In genomic region chr2:70984576-70985282, GRCh38 we compare ENCODE assay signal across 8 cellular contexts. TPM values are rescaled to one million over a fixed set of nuclear protein-coding genes. Genes with fewer than 3 reads are reported as not detected.
DNase-seq lines count a peak whose midpoint lies in the region; ATAC-seq and TF ChIP-seq lines count a peak whose summit lies in the region.

No MANE protein-coding gene starts in this region.

- H3K27me3 ChIP-seq in aorta (ENCODE audit: control insufficient read depth in 1 of 2, insufficient read depth in 2 of 2, low read length in 1 of 2): no peaks in the 10 kb centered on the region

- TF ChIP-seq CTCF in GM12874 (IDR thresholded peaks at IDR 0.05; ENCODE audit: insufficient read depth, low read depth, low read length) (peak; percentile 96), fibroblast of villous mesenchyme (IDR thresholded peaks at IDR 0.05; ENCODE audit: insufficient read depth, low read depth, low read length) (peak; percentile 77), progenitor cell of endocrine pancreas (IDR thresholded peaks at IDR 0.05; ENCODE audit: unreplicated experiment) (peak; percentile 87)

- POLR2A ChIA-PET in HEK293T (lab: Yijun Ruan, JAX): interaction anchor here (1.7 kb wide), 1 partner anchor 16 kb away, joined by 7 read pairs; no protein-coding TSS in a partner anchor

- no peak overlapping the region for H3K4me3 ChIP-seq in fibroblast of villous mesenchyme (ENCODE audit: low read depth, low read length)
- H3K4me3 ChIP-seq in aorta (ENCODE audit: low read length in 2 of 2): no peak overlapping the region

- H3K4me3 Mint-ChIP-seq in activated T-cell treated with anti-CD3 and anti-CD28 coated beads, Interleukin-2, amount 50 U/mL, for 24 hours: peak overlapping the region; percentile 11
- no peak overlapping the region for H3K4me3 Mint-ChIP-seq in progenitor cell of endocrine pancreas (ENCODE audit: low read depth)

- 42 to 44% methylated on average over 32 of the region's 32 CpGs for WGBS in aorta, 2 donors

- DNase-seq in HEK293T (ENCODE audit: extremely low spot score): peak; percentile 55
- peak; percentile 11 for DNase-seq in NCI-H526 treated with DMSO at 0.1 percent for 48 hours (lab: John Stamatoyannopoulos, UW)
- peak; percentile 89 for DNase-seq in activated T-cell treated with anti-CD3 and anti-CD28 coated beads, Interleukin-2, amount 50 U/mL, for 24 hours
- DNase-seq in fibroblast of villous mesenchyme (ENCODE audit: low read depth): peak; percentile 46
- DNase-seq in progenitor cell of endocrine pancreas (ENCODE audit: low spot score, unreplicated experiment): peak; percentile 61
- peak; percentile 78 to 91 for DNase-seq in aorta
- DNase-seq in putamen (ENCODE audit: low spot score): no peak

- H3K4me1 Mint-ChIP-seq in activated T-cell treated with anti-CD3 and anti-CD28 coated beads, Interleukin-2, amount 50 U/mL, for 24 hours (ENCODE audit: low read depth): peaks cover 18% of the 10 kb centered on the region
- no peaks in the 10 kb centered on the region for H3K4me1 Mint-ChIP-seq in progenitor cell of endocrine pancreas (ENCODE audit: low read depth)

- H3K9me3 ChIP-seq in aorta (ENCODE audit: control insufficient read depth, low read length): no peaks in the 10 kb centered on the region

- H3K4me1 ChIP-seq in aorta (ENCODE audit: control insufficient read depth in 1 of 2, insufficient read depth in 2 of 2, low read length in 2 of 2): no peaks in the 10 kb centered on the region

- H3K36me3 ChIP-seq in aorta (ENCODE audit: control insufficient read depth in 1 of 2, insufficient read depth in 2 of 2, low read length in 1 of 2): peaks cover 0 to 5% of the 10 kb centered on the region in 2 donors

- ATAC-seq in aorta (ENCODE audit: low FRiP score): peak; percentile 60

- CTCF ChIA-PET in HEK293T (lab: Yijun Ruan, JAX): interaction anchor here (0.6 to 1.3 kb wide), 5 partner anchors 8 to 1015 kb away, joined by 3 to 7 read pairs (median 4); no protein-coding TSS in a partner anchor

- intact Hi-C loops in aorta (cut with DNase I): no loop called here

- peak overlapping the region; percentile 38 for H3K27ac Mint-ChIP-seq in activated T-cell treated with anti-CD3 and anti-CD28 coated beads, Interleukin-2, amount 50 U/mL, for 24 hours
- no peak overlapping the region for H3K27ac Mint-ChIP-seq in progenitor cell of endocrine pancreas

- peaks cover 64% of the 10 kb centered on the region for H3K36me3 Mint-ChIP-seq in activated T-cell treated with anti-CD3 and anti-CD28 coated beads, Interleukin-2, amount 50 U/mL, for 24 hours (ENCODE audit: low read depth)
- peaks cover 14% of the 10 kb centered on the region for H3K36me3 Mint-ChIP-seq in progenitor cell of endocrine pancreas (ENCODE audit: insufficient read depth)

- H3K27ac ChIP-seq in aorta (ENCODE audit: low read depth in 1 of 2, low read length in 2 of 2): no peak overlapping the region

- no peaks in the 10 kb centered on the region for H3K27me3 Mint-ChIP-seq in activated T-cell treated with anti-CD3 and anti-CD28 coated beads, Interleukin-2, amount 50 U/mL, for 24 hours
- H3K27me3 Mint-ChIP-seq in progenitor cell of endocrine pancreas: no peaks in the 10 kb centered on the region

- H3K9me3 Mint-ChIP-seq in activated T-cell treated with anti-CD3 and anti-CD28 coated beads, Interleukin-2, amount 50 U/mL, for 24 hours: no peaks in the 10 kb centered on the region
- H3K9me3 Mint-ChIP-seq in progenitor cell of endocrine pancreas (ENCODE audit: low read depth): no peaks in the 10 kb centered on the region

TF ChIP-seq in HEK293T, 16 proteins besides CTCF, POLR2A, EP300 and RAD21:
- TF ChIP-seq ZNF384 (IDR thresholded peaks at IDR 0.05) (no peak), SUZ12 (IDR thresholded peaks at IDR 0.05) (no peak), CTBP1 (IDR thresholded peaks at IDR 0.05; ENCODE audit: borderline replicate concordance) (no peak), ELF4 (IDR thresholded peaks at IDR 0.05) (no peak), BHLHE40 (IDR thresholded peaks at IDR 0.05; ENCODE audit: borderline replicate concordance) (no peak), PKNOX1 (IDR thresholded peaks at IDR 0.05) (no peak)
TF ChIP-seq in HEK293T: peak in this region for 0.

RNA-seq across cellular contexts. Expression of gene ANKRD53, which starts 6.3 kb away (rescaled TPM):
- total RNA-seq in fibroblast of villous mesenchyme (0.43 and 1.3 TPM in 2 replicates), progenitor cell of endocrine pancreas (3.7 and 5.4 TPM in 2 replicates), aorta (1 to 10 TPM; 1.9 to 3.3 TPM)
- polyA plus RNA-seq in aorta: 1 to 10 TPM in 1 of 2 donors, under 1 TPM in 1; 0.88 to 5.0 TPM

RNA-seq across cellular contexts. Expression of gene TEX261, which starts 9.9 kb away (rescaled TPM):
- 22.9 and 35.4 TPM in 2 replicates for total RNA-seq in fibroblast of villous mesenchyme
- total RNA-seq in progenitor cell of endocrine pancreas: 35.4 and 36.9 TPM in 2 replicates
- 10 to 100 TPM; 51.0 to 58.1 TPM for total RNA-seq in aorta
- 10 to 100 TPM; 26.8 to 37.0 TPM for polyA plus RNA-seq in aorta

RNA-seq across cellular contexts. Expression of gene ATP6V1B1, which starts 49.0 kb away (rescaled TPM):
- total RNA-seq in fibroblast of villous mesenchyme (0.97 TPM in 1 of 2 replicates, not detected in the other), progenitor cell of endocrine pancreas (not detected in 2 replicates), aorta (1 to 10 TPM in 1 of 2 donors, not detected in 1; 1.8 TPM)
- polyA plus RNA-seq in aorta: 1 to 10 TPM; 3.1 to 6.4 TPM
